ENCODE assay signal across 8 cellular contexts in the genomic region with DNA sequence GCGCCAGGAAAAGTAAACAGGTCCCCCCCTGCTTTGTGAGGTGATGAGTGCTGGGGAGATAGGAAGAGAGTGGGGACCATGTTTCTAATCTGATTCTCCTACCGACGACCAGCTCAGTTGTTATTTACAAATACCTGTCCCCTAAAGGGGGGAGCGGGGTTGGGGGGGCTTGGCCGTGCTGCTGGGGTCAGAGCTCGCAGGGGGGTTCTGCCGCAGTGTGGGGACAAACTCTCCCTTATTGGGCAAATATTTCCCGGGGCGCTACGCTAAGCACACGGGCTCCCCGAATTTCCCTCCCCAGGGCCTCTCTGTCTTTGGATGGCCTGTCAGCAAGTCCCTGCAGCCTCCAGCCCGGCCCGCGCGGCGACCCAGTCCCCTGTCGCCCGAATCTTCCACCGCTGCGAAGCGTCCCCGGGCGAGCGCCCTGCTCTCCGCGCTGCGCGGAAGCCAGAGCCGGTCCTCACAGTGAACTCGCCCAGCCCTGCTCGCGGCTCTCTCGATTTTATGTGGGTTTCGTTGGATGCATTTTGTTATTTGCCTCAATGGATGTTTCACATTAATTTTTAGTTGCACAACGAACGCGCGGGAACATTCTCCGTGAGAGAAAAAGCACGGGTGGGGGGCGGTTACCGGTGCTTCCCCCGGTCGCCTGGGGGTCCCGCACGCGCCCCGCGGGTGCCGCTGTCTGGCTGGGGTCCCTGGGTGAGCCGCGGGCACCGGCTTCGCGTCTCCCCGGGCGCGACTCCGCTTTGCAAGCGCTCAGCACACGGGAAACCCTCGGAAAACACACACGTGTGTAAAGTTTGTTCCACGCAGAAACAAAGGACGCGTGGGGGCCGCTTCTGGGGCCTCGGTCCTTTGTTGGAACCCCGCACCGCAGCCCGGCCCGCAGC.
DNase-seq lines count a peak whose midpoint lies in the region; ATAC-seq lines count a peak whose summit lies in the region.

No MANE protein-coding gene starts in this region.

- ATAC-seq in HG03354 (IDR thresholded peaks at IDR 0.05; ENCODE audit: poor library complexity, severe bottlenecking, unreplicated experiment), result peak; percentile 0

- peak overlapping the region; percentile 98 for H3K4me3 ChIP-seq in rectal smooth muscle tissue (ENCODE audit: low read length)

- peak overlapping the region; percentile 98 for H3K27ac ChIP-seq in rectal smooth muscle tissue (ENCODE audit: low read depth, low read length)

- no peaks in the 10 kb centered on the region for H3K27me3 ChIP-seq in rectal smooth muscle tissue (ENCODE audit: control insufficient read depth, insufficient read depth, low read length)

- no peak overlapping the region for H3K9ac ChIP-seq in rectal smooth muscle tissue (ENCODE audit: low read length)

- DNase-seq in activated T-cell treated with anti-CD3 and anti-CD28 coated beads, Interleukin-2, amount 50 U/mL, for 48 hours, result peak; percentile 59 to 71
- DNase-seq in germinal center (ENCODE audit: low spot score) (peak; percentile 51), COLO829 (ENCODE audit: low spot score) (no peak), NCI-H345 treated with DMSO at 0.1 percent for 48 hours (lab: John Stamatoyannopoulos, UW; ENCODE audit: unreplicated experiment) (no peak), epidermal melanocyte (ENCODE audit: insufficient read length, low spot score) (no peak), AG08396 (ENCODE audit: low spot score) (no peak)

- H3K36me3 ChIP-seq in rectal smooth muscle tissue (ENCODE audit: control insufficient read depth, insufficient read depth, low read length), result no peaks in the 10 kb centered on the region

- peaks cover 24% of the 10 kb centered on the region for H3K4me1 ChIP-seq in rectal smooth muscle tissue (ENCODE audit: control insufficient read depth, insufficient read depth, low read length)

Comparison
In these comparisons a context has a peak if more than half of its experiments do, and no peak if none do; other contexts are left out.
1. DNase-seq: peak in activated T-cell treated with anti-CD3 and anti-CD28 coated beads, Interleukin-2, amount 50 U/mL, for 48 hours (2 of 2) and germinal center (single experiment); none in COLO829 (single experiment), NCI-H345 treated with DMSO at 0.1 percent for 48 hours (single experiment), epidermal melanocyte (single experiment) and AG08396 (single experiment).